Comparison of ENCODE assay signal across 14 cellular contexts in genomic region chr14:94417497-94418205, GRCh38. TPM values are rescaled to one million over a fixed set of nuclear protein-coding genes. Genes with fewer than 3 reads are reported as not detected.
"Had no signal": no experiment of that assay in that cellular context is flagged by ENCODE, and none has a peak within 500 bp of the region (broad histone marks: within the 10 kb centered on the region; RNA-seq: fewer than 3 reads in every experiment).

No MANE protein-coding gene starts in this region.

RNA-seq across cellular contexts. Expression of gene SERPINA11, which starts 34.9 kb away (rescaled TPM):
- total RNA-seq: activated CD4-positive, alpha-beta memory T cell treated with anti-CD3 and anti-CD28 coated beads, Interleukin-2, amount 10 ng/mL, durations not matched to agents 7 days and 5 days; activated CD4-positive, alpha-beta T cell treated with anti-CD3 and anti-CD28 coated beads, Interleukin-2, amount 10 ng/mL, durations not matched to agents 24 days and 14 days; activated CD8-positive, alpha-beta memory T cell treated with anti-CD3 and anti-CD28 coated beads for 36 hours; activated naive CD8-positive, alpha-beta T cell treated with anti-CD3 and anti-CD28 coated beads, Interleukin-2, amount 10 ng/mL, durations not matched to agents 7 days and 5 days; activated T-cell treated with anti-CD3 and anti-CD28 coated beads, Interleukin-2, amount 50 U/mL, for 4 hours; ascending aorta; bronchial epithelial cell; cardiac muscle cell; chondrocyte; T-cell; T-helper 1 cell treated with Interleukin-12 subunit alpha and Interleukin-12 subunit beta and Interleukin-4 antibody, amounts not matched to agents 30 ng/mL and 1 ng/mL, for 36 hours; T-helper 17 cell; T-helper 2 cell treated with Interferon-gamma antibody and Interleukin-4, amounts not matched to agents 100 ng/mL and 5 ng/mL, for 36 hours had no signal

RNA-seq across cellular contexts. Expression of gene SERPINA2, which starts 51.2 kb away (rescaled TPM):
- total RNA-seq: activated CD4-positive, alpha-beta memory T cell treated with anti-CD3 and anti-CD28 coated beads, Interleukin-2, amount 10 ng/mL, durations not matched to agents 7 days and 5 days; activated CD4-positive, alpha-beta T cell treated with anti-CD3 and anti-CD28 coated beads, Interleukin-2, amount 10 ng/mL, durations not matched to agents 24 days and 14 days; activated CD8-positive, alpha-beta memory T cell treated with anti-CD3 and anti-CD28 coated beads for 36 hours; activated naive CD8-positive, alpha-beta T cell treated with anti-CD3 and anti-CD28 coated beads, Interleukin-2, amount 10 ng/mL, durations not matched to agents 7 days and 5 days; activated T-cell treated with anti-CD3 and anti-CD28 coated beads, Interleukin-2, amount 50 U/mL, for 4 hours; ascending aorta; bronchial epithelial cell; cardiac muscle cell; chondrocyte; T-cell; T-helper 1 cell treated with Interleukin-12 subunit alpha and Interleukin-12 subunit beta and Interleukin-4 antibody, amounts not matched to agents 30 ng/mL and 1 ng/mL, for 36 hours; T-helper 17 cell; T-helper 2 cell treated with Interferon-gamma antibody and Interleukin-4, amounts not matched to agents 100 ng/mL and 5 ng/mL, for 36 hours; WTC11 had no signal

RNA-seq across cellular contexts. Expression of gene SERPINA9, which starts 58.3 kb away (rescaled TPM):
- total RNA-seq: activated CD4-positive, alpha-beta memory T cell treated with anti-CD3 and anti-CD28 coated beads, Interleukin-2, amount 10 ng/mL, durations not matched to agents 7 days and 5 days; activated CD4-positive, alpha-beta T cell treated with anti-CD3 and anti-CD28 coated beads, Interleukin-2, amount 10 ng/mL, durations not matched to agents 24 days and 14 days; activated CD8-positive, alpha-beta memory T cell treated with anti-CD3 and anti-CD28 coated beads for 36 hours; activated naive CD8-positive, alpha-beta T cell treated with anti-CD3 and anti-CD28 coated beads, Interleukin-2, amount 10 ng/mL, durations not matched to agents 7 days and 5 days; activated T-cell treated with anti-CD3 and anti-CD28 coated beads, Interleukin-2, amount 50 U/mL, for 4 hours; ascending aorta; bronchial epithelial cell; cardiac muscle cell; chondrocyte; T-cell; T-helper 1 cell treated with Interleukin-12 subunit alpha and Interleukin-12 subunit beta and Interleukin-4 antibody, amounts not matched to agents 30 ng/mL and 1 ng/mL, for 36 hours; T-helper 17 cell; T-helper 2 cell treated with Interferon-gamma antibody and Interleukin-4, amounts not matched to agents 100 ng/mL and 5 ng/mL, for 36 hours; WTC11 had no signal
